ENCODE assay signal across 17 cellular contexts in genomic region chr9:113886933-113887332, GRCh38. TPM values are rescaled to one million over a fixed set of nuclear protein-coding genes. Genes with fewer than 3 reads are reported as not detected.
DNase-seq lines count a peak whose midpoint lies in the region; TF ChIP-seq lines count a peak whose summit lies in the region.
"Had no signal": no experiment of that assay in that cellular context is flagged by ENCODE, and none has a peak within 500 bp of the region (broad histone marks: within the 10 kb centered on the region; RNA-seq: fewer than 3 reads in every experiment).

No MANE protein-coding gene starts in this region.

- H3K27me3 Mint-ChIP-seq in endodermal cell (ENCODE audit: insufficient read depth) (no peaks in the 10 kb centered on the region), nephron progenitor cell (ENCODE audit: low read depth, poor library complexity) (no peaks in the 10 kb centered on the region)
- H3K27me3 Mint-ChIP-seq: progenitor cell of endocrine pancreas; stimulated activated naive CD8-positive, alpha-beta T cell treated with anti-CD3 and anti-CD28 coated beads, Interleukin-15, Interleukin-2, amounts not matched to agents 100 ng/mL and 50 ng/mL, for 24 hours had no signal

- no peak overlapping the region for H3K27ac ChIP-seq in endodermal cell (ENCODE audit: low read depth, low read length)

- H3K9ac ChIP-seq in endodermal cell (ENCODE audit: extremely low read depth, low read length, poor library complexity, severe bottlenecking) = no peak overlapping the region

- H3K9me3 Mint-ChIP-seq in endodermal cell (peaks cover 14% of the 10 kb centered on the region), nephron progenitor cell (peaks cover 35% of the 10 kb centered on the region)
- H3K9me3 Mint-ChIP-seq: stimulated activated naive CD8-positive, alpha-beta T cell treated with anti-CD3 and anti-CD28 coated beads, Interleukin-15, Interleukin-2, amounts not matched to agents 100 ng/mL and 50 ng/mL, for 24 hours had no signal

- TF ChIP-seq CTCF in endodermal cell (conservative IDR thresholded peaks at IDR 0.05) = no peak
- TF ChIP-seq CTCF in nephron progenitor cell (IDR thresholded peaks at IDR 0.05) = no peak

- H3K4me3 ChIP-seq in endodermal cell (ENCODE audit: low read length) = no peak overlapping the region

- H3K4me3 Mint-ChIP-seq in endodermal cell = no peak overlapping the region
- no peak overlapping the region for H3K4me3 Mint-ChIP-seq in nephron progenitor cell

- peaks cover 20% of the 10 kb centered on the region for H3K36me3 ChIP-seq in endodermal cell (ENCODE audit: control insufficient read depth, insufficient read depth, low read length)
- H3K36me3 ChIP-seq: gastroesophageal sphincter had no signal

- H3K27ac Mint-ChIP-seq in endodermal cell (peak overlapping the region; percentile 35), nephron progenitor cell (peak overlapping the region; percentile 5)
- H3K27ac Mint-ChIP-seq: stimulated activated naive CD8-positive, alpha-beta T cell treated with anti-CD3 and anti-CD28 coated beads, Interleukin-15, Interleukin-2, amounts not matched to agents 100 ng/mL and 50 ng/mL, for 24 hours had no signal

- peaks cover 22% of the 10 kb centered on the region for H3K9me3 ChIP-seq in endodermal cell (ENCODE audit: control insufficient read depth, low read length)

- H3K36me3 Mint-ChIP-seq in endodermal cell (ENCODE audit: low read depth) = peaks cover 29% of the 10 kb centered on the region
- peaks cover 51% of the 10 kb centered on the region for H3K36me3 Mint-ChIP-seq in nephron progenitor cell (ENCODE audit: low read depth)

- CTCF ChIA-PET in HEK293T (lab: Yijun Ruan, JAX) = no interaction called here

- DNase-seq in Daoy (ENCODE audit: low read depth) (peak; percentile 43), M059J (ENCODE audit: low read depth) (peak; percentile 74), endodermal cell (no peak), nephron progenitor cell (no peak), KG1 (lab: John Stamatoyannopoulos, UW) (no peak), HEK293T (ENCODE audit: extremely low spot score) (no peak), NCI-H2107 (lab: John Stamatoyannopoulos, UW) (no peak)
- no peak for DNase-seq in activated CD8-positive, alpha-beta memory T cell treated with anti-CD3 and anti-CD28 coated beads, Interleukin-2, amount 50 U/mL, for 4 hours
- DNase-seq: activated CD4-positive, CD25-positive, alpha-beta regulatory T cell treated with anti-CD3 and anti-CD28 coated beads, Interleukin-2, amount 50 U/mL, for 72 hours; cerebellar nuclear complex; Karpas-422; NCI-H446 treated with DMSO at 0.1 percent for 48 hours; SIG-M5; stimulated activated CD4-positive, alpha-beta T cell treated with anti-CD3 and anti-CD28 coated beads, Interleukin-4, amount 100 ng/mL, for 1 hour had no signal

- peaks cover 26% of the 10 kb centered on the region for H3K4me1 Mint-ChIP-seq in endodermal cell
- peaks cover 54% of the 10 kb centered on the region for H3K4me1 Mint-ChIP-seq in nephron progenitor cell

- no peaks in the 10 kb centered on the region for H3K27me3 ChIP-seq in endodermal cell (ENCODE audit: control insufficient read depth, insufficient read depth, low read length, poor library complexity, severe bottlenecking)
- H3K27me3 ChIP-seq: gastroesophageal sphincter had no signal

- 95% methylated on average over 2 of the region's 2 CpGs; no CpG with 5 or more reads in 1 of the 2 experiments for WGBS in endodermal cell (ENCODE audit: insufficient coverage in 1 of 2, insufficient read length in 1 of 2), 2 experiments

- POLR2A ChIA-PET in HEK293T (lab: Yijun Ruan, JAX) = no interaction called here

- no peaks in the 10 kb centered on the region for H3K4me1 ChIP-seq in endodermal cell (ENCODE audit: control insufficient read depth, insufficient read depth, low read length)

TF ChIP-seq in HEK293T, 16 proteins besides CTCF, POLR2A, EP300 and RAD21:
- TF ChIP-seq SUZ12 (IDR thresholded peaks at IDR 0.05) = no peak
- TF ChIP-seq L3MBTL2 (conservative IDR thresholded peaks at IDR 0.05) = no peak
- TF ChIP-seq FOXA1 (IDR thresholded peaks at IDR 0.05) = no peak

RNA-seq across cellular contexts. Expression of gene ZNF618, which starts 10.8 kb away (rescaled TPM):
- total RNA-seq in Daoy (2014; rRNA removed; shearing (Covaris generic)) = 5.0 and 6.3 TPM in 2 replicates
- 4.6 and 5.7 TPM in 2 replicates for total RNA-seq in M059J (2014; rRNA removed; shearing (Covaris generic))
- total RNA-seq in endodermal cell = 10 to 100 TPM; 34.5 to 37.5 TPM
- 37.8 TPM for polyA plus RNA-seq in endodermal cell (2013, experiment 1 of 2)
- 36.2 TPM for polyA plus RNA-seq in endodermal cell (2013, experiment 2 of 2)

Comparison
In these comparisons a context has a peak if more than half of its experiments do, and no peak if none do; other contexts are left out.
1. DNase-seq: peak in Daoy (single experiment) and M059J (single experiment); none in endodermal cell (single experiment), nephron progenitor cell (single experiment), KG1 (single experiment), HEK293T (single experiment), activated CD8-positive, alpha-beta memory T cell treated with anti-CD3 and anti-CD28 coated beads, Interleukin-2, amount 50 U/mL, for 4 hours (single experiment) and NCI-H2107 (single experiment).